Comparison of ENCODE assay signal across 1 cellular context in the genomic region with DNA sequence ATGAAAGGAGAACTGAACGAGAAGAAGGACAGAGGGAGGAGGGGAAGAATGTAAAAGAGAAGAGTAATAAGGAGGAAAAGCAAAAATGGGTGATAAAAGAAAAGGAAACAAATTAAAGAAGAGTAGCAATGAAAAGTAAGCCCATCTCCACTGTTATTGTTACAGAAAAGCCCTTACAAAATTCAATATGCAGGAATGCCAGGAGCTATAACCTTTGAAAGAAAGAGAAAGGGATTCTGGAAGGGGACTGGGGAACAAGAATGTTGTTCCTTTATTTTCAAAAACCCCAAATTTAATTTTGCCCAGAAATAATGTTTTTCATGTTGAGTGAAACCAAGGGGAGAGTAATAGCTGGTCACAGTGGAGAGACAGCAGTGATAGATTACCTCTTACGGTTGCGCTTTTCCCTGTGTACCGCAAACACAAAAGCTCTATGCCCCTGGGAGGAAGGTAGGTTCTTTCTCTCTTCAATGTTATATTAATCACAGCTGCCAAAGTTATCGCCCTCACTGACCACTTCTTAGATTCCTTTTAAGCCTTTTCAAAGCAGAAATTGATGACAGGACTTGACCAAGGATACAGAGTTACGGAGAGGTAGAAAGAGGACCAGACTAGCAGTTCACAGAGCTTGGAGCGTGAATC.
TF ChIP-seq lines count a peak whose summit lies in the region.

No MANE protein-coding gene starts in this region.

TF ChIP-seq in WTC11, 78 proteins besides CTCF, POLR2A, EP300 and RAD21:
- TF ChIP-seq NFYB (CRISPR knock-in tag; conservative IDR thresholded peaks at IDR 0.05; ENCODE audit: low read depth) (no peak), TEAD1 (CRISPR knock-in tag; IDR thresholded peaks at IDR 0.05) (0 out of 2 replicates have a peak, but pooled peaks have one; percentile 27), FOXP1 (CRISPR knock-in tag; IDR thresholded peaks at IDR 0.05; ENCODE audit: borderline replicate concordance) (no peak), ZNF281 (CRISPR knock-in tag; IDR thresholded peaks at IDR 0.05) (no peak), TP53 (CRISPR knock-in tag; IDR thresholded peaks at IDR 0.05) (no peak)
